Comparison of ENCODE assay signal across 1 cellular context in genomic region chr1:182201490-182201889, GRCh38.
TF ChIP-seq lines count a peak whose summit lies in the region.
"Not testable (repeated sequence)": the region's sequence is repeated elsewhere in the genome, so short reads cannot be mapped to it uniquely, and the experiment has no call there.

No MANE protein-coding gene starts in this region.

TF ChIP-seq in HepG2, 621 proteins besides CTCF, POLR2A, EP300 and RAD21 (continued from another document):
- TF ChIP-seq TEAD3 (CRISPR knock-in tag; optimal IDR thresholded peaks at IDR 0.05; ENCODE audit: borderline replicate concordance) (peak; percentile 95), SALL1 (CRISPR knock-in tag; IDR thresholded peaks at IDR 0.05) (0 out of 2 replicates have a peak, but pooled peaks have one; percentile 12), SOX5 (CRISPR knock-in tag; IDR thresholded peaks at IDR 0.05; ENCODE audit: borderline replicate concordance) (peak; percentile 42; the same call in 1 of the 2 replicates), ELF3 (CRISPR knock-in tag; IDR thresholded peaks at IDR 0.05) (peak; percentile 95), FOXA3 (CRISPR knock-in tag; IDR thresholded peaks at IDR 0.05) (peak; percentile 53; the same call in 1 of the 2 replicates), HNF4G (IDR thresholded peaks at IDR 0.05; ENCODE audit: borderline replicate concordance, low read depth, low read length) (0 out of 2 replicates have a peak, but pooled peaks have one; percentile 22), MED1 (CRISPR knock-in tag; IDR thresholded peaks at IDR 0.05) (peak; percentile 47; the same call in 1 of the 2 replicates), SAP130 (CRISPR knock-in tag; IDR thresholded peaks at IDR 0.05; ENCODE audit: low read depth) (peak; percentile 42; the same call in 1 of the 2 replicates), HMG20A (CRISPR knock-in tag; IDR thresholded peaks at IDR 0.05; ENCODE audit: borderline replicate concordance) (peak; percentile 30; the same call in 1 of the 2 replicates), HDAC2 (CRISPR knock-in tag; IDR thresholded peaks at IDR 0.05) (0 out of 2 replicates have a peak, but pooled peaks have one; percentile 40), ELF1 (CRISPR knock-in tag; IDR thresholded peaks at IDR 0.05) (peak; percentile 58; the same call in 1 of the 2 replicates), PAXIP1 (CRISPR knock-in tag; conservative IDR thresholded peaks at IDR 0.05) (peak; percentile 46; the same call in 1 of the 2 replicates), ZNF292 (CRISPR knock-in tag; IDR thresholded peaks at IDR 0.05; ENCODE audit: borderline replicate concordance, low read depth) (0 out of 2 replicates have a peak, but pooled peaks have one; percentile 34), ZNF710 (CRISPR knock-in tag; IDR thresholded peaks at IDR 0.05; ENCODE audit: borderline replicate concordance) (0 out of 2 replicates have a peak, but pooled peaks have one; percentile 46), SP5 (CRISPR knock-in tag; IDR thresholded peaks at IDR 0.05; ENCODE audit: borderline replicate concordance, low read depth) (0 out of 2 replicates have a peak, but pooled peaks have one; percentile 31), ARID5B (CRISPR knock-in tag; IDR thresholded peaks at IDR 0.05) (peak; percentile 71), KAT7 (CRISPR knock-in tag; IDR thresholded peaks at IDR 0.05; ENCODE audit: borderline replicate concordance) (0 out of 2 replicates have a peak, but pooled peaks have one; percentile 39), FOXA1 (CRISPR knock-in tag; IDR thresholded peaks at IDR 0.05) (peak; percentile 26; the same call in 1 of the 2 replicates), FOXP1 (CRISPR knock-in tag; IDR thresholded peaks at IDR 0.05) (peak; percentile 21; the same call in 1 of the 2 replicates), CEBPG (CRISPR knock-in tag; IDR thresholded peaks at IDR 0.05) (peak; percentile 62), ZNF331 (CRISPR knock-in tag; IDR thresholded peaks at IDR 0.05) (0 out of 2 replicates have a peak, but pooled peaks have one; percentile 24), FOXO1 (CRISPR knock-in tag; IDR thresholded peaks at IDR 0.05) (0 out of 2 replicates have a peak, but pooled peaks have one; percentile 17), SOX13 (CRISPR knock-in tag; conservative IDR thresholded peaks at IDR 0.05 in 1 of 2, IDR thresholded peaks at IDR 0.05 in 1 of 2) (peak in 1 of 2 experiments; percentile 54; a peak in 1 of 4 replicates), SOX6 (CRISPR knock-in tag; IDR thresholded peaks at IDR 0.05) (peak; percentile 52; the same call in 1 of the 2 replicates), KDM3A (CRISPR knock-in tag; IDR thresholded peaks at IDR 0.05; ENCODE audit: low read depth) (0 out of 2 replicates have a peak, but pooled peaks have one; percentile 23)
- not testable (repeated sequence) for TF ChIP-seq HNF4G (CRISPR knock-in tag; IDR thresholded peaks at IDR 0.05; ENCODE audit: borderline replicate concordance, low read depth); FOXA1 (IDR thresholded peaks at IDR 0.05); FOXP1 (IDR thresholded peaks at IDR 0.05); SOX13 (IDR thresholded peaks at IDR 0.05); SOX6 (IDR thresholded peaks at IDR 0.05)
TF ChIP-seq in HepG2: peak in this region for 30; not testable (repeated sequence) for 591.
